In the genomic region with DNA sequence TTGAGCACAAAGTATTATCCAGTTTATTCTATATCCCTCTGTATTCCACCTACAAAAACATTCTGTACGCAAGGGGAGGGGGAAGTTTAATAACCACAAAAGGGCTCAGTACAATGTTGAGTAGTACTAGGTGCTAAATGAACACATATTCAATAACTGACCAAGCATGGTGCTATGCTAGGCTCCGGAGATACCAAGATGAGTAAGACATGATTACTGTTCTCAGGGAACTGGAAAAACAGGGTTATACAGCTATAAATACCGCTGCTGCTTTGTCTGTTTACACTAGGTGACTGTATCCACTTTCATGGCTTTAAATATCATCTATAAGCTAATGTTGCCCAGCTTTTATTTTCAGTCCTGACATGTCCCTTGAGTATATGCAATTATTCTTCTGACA, we compare ENCODE assay signal across 14 cellular contexts.
DNase-seq lines count a peak whose midpoint lies in the region; ATAC-seq, FAIRE-seq and TF ChIP-seq lines count a peak whose summit lies in the region.
"Had no signal": no experiment of that assay in that cellular context is flagged by ENCODE, and none has a peak within 500 bp of the region (broad histone marks: within the 10 kb centered on the region; RNA-seq: fewer than 3 reads in every experiment).

No MANE protein-coding gene starts in this region.

- no peak for TF ChIP-seq POLR2A in prostate gland (IDR thresholded peaks at IDR 0.05)

- no peak overlapping the region for H3K4me3 Mint-ChIP-seq in activated T-helper 1 cell treated with anti-CD3 and anti-CD28 coated beads, Interleukin-12 subunit alpha, Interleukin-12 subunit beta, Interleukin-2, Interleukin-4 antibody, amounts not matched to agents 30 ng/mL and 10 ng/mL and 1 ng/mL, durations not matched to agents 14 hours and 24 hours and 36 hours
- H3K4me3 Mint-ChIP-seq: activated CD4-positive, alpha-beta memory T cell treated with anti-CD3 and anti-CD28 coated beads for 36 hours had no signal

- 39% methylated on average over 3 of the region's 3 CpGs for WGBS in prostate gland

- H3K4me3 ChIP-seq in bronchial epithelial cell (ENCODE audit: low read depth, low read length) (no peak overlapping the region), prostate gland (no peak overlapping the region)
- H3K4me3 ChIP-seq: adrenal gland, HAP-1 had no signal

- intact Hi-C loops in prostate gland (cut with DNase I) = no loop called here
- intact Hi-C loops in activated T-helper 1 cell treated with anti-CD3 and anti-CD28 coated beads, Interleukin-12 subunit alpha, Interleukin-12 subunit beta, Interleukin-2, Interleukin-4 antibody, amounts not matched to agents 30 ng/mL and 10 ng/mL and 1 ng/mL, durations not matched to agents 14 hours and 24 hours and 36 hours (cut with micrococcal nuclease) = no loop called here

- no peak overlapping the region for H3K27ac Mint-ChIP-seq in activated T-helper 1 cell treated with anti-CD3 and anti-CD28 coated beads, Interleukin-12 subunit alpha, Interleukin-12 subunit beta, Interleukin-2, Interleukin-4 antibody, amounts not matched to agents 30 ng/mL and 10 ng/mL and 1 ng/mL, durations not matched to agents 14 hours and 24 hours and 36 hours
- H3K27ac Mint-ChIP-seq: activated CD4-positive, alpha-beta memory T cell treated with anti-CD3 and anti-CD28 coated beads for 36 hours had no signal

- no peaks in the 10 kb centered on the region for H3K9me3 ChIP-seq in prostate gland
- H3K9me3 ChIP-seq: adrenal gland, HAP-1 had no signal

- no peaks in the 10 kb centered on the region for H3K27me3 Mint-ChIP-seq in activated T-helper 1 cell treated with anti-CD3 and anti-CD28 coated beads, Interleukin-12 subunit alpha, Interleukin-12 subunit beta, Interleukin-2, Interleukin-4 antibody, amounts not matched to agents 30 ng/mL and 10 ng/mL and 1 ng/mL, durations not matched to agents 14 hours and 24 hours and 36 hours (ENCODE audit: insufficient read depth)
- H3K27me3 Mint-ChIP-seq: activated CD4-positive, alpha-beta memory T cell treated with anti-CD3 and anti-CD28 coated beads for 36 hours had no signal

- TF ChIP-seq CTCF in GM13976 (IDR thresholded peaks at IDR 0.05; ENCODE audit: borderline replicate concordance, control extremely low read depth, extremely low read depth, insufficient read depth, missing control alignments) (no peak), bronchial epithelial cell (IDR thresholded peaks at IDR 0.05; ENCODE audit: insufficient read depth, low read length, severe bottlenecking) (no peak), prostate gland (IDR thresholded peaks at IDR 0.05) (no peak)

- ATAC-seq in GM18868 (IDR thresholded peaks at IDR 0.05; ENCODE audit: unreplicated experiment) = no peak
- ATAC-seq: left cardiac atrium had no signal

- H3K9me3 Mint-ChIP-seq in activated T-helper 1 cell treated with anti-CD3 and anti-CD28 coated beads, Interleukin-12 subunit alpha, Interleukin-12 subunit beta, Interleukin-2, Interleukin-4 antibody, amounts not matched to agents 30 ng/mL and 10 ng/mL and 1 ng/mL, durations not matched to agents 14 hours and 24 hours and 36 hours = no peaks in the 10 kb centered on the region
- H3K9me3 Mint-ChIP-seq: activated CD4-positive, alpha-beta memory T cell treated with anti-CD3 and anti-CD28 coated beads for 36 hours had no signal

- H3K4me1 ChIP-seq in prostate gland (replicated peaks) = peaks cover 4% of the 10 kb centered on the region
- H3K4me1 ChIP-seq: adrenal gland, HAP-1, parathyroid adenoma had no signal

- H3K4me1 Mint-ChIP-seq in activated T-helper 1 cell treated with anti-CD3 and anti-CD28 coated beads, Interleukin-12 subunit alpha, Interleukin-12 subunit beta, Interleukin-2, Interleukin-4 antibody, amounts not matched to agents 30 ng/mL and 10 ng/mL and 1 ng/mL, durations not matched to agents 14 hours and 24 hours and 36 hours (ENCODE audit: low read depth) = no peaks in the 10 kb centered on the region

- in situ Hi-C loops in GM13976 (cut with MboI; ENCODE audit: low sequenced_read_pairs, unreplicated experiment) = no loop called here

- FAIRE-seq in bronchial epithelial cell (lab: Jason Lieb, UNC) = no peak

- H3K27ac ChIP-seq in prostate gland (peak overlapping the region; percentile 71 to 79), caudate nucleus (ENCODE audit: low read depth, low read length) (no peak overlapping the region)
- H3K27ac ChIP-seq: adrenal gland, parathyroid adenoma had no signal

- peaks cover 17% of the 10 kb centered on the region for H3K36me3 Mint-ChIP-seq in activated T-helper 1 cell treated with anti-CD3 and anti-CD28 coated beads, Interleukin-12 subunit alpha, Interleukin-12 subunit beta, Interleukin-2, Interleukin-4 antibody, amounts not matched to agents 30 ng/mL and 10 ng/mL and 1 ng/mL, durations not matched to agents 14 hours and 24 hours and 36 hours (ENCODE audit: low read depth)

- peak; percentile 29 for DNase-seq in GM13976 (ENCODE audit: low spot score)
- peak; percentile 50 for DNase-seq in NCI-H1417 treated with DMSO at 0.1 percent for 48 hours (lab: John Stamatoyannopoulos, UW)
- peak; percentile 98 for DNase-seq in bronchial epithelial cell (ENCODE audit: low read depth)
- DNase-seq in prostate gland (ENCODE audit: low spot score) = peak; percentile 56
- no peak for DNase-seq in KG1 (lab: John Stamatoyannopoulos, UW)
- no peak for DNase-seq in caudate nucleus (lab: John Stamatoyannopoulos, UW)
- no peak for DNase-seq in activated T-helper 1 cell treated with anti-CD3 and anti-CD28 coated beads, Interleukin-12 subunit alpha, Interleukin-12 subunit beta, Interleukin-2, Interleukin-4 antibody, amounts not matched to agents 30 ng/mL and 10 ng/mL and 1 ng/mL, durations not matched to agents 14 hours and 24 hours and 36 hours (ENCODE audit: low spot score)
- DNase-seq: activated CD4-positive, alpha-beta memory T cell treated with anti-CD3 and anti-CD28 coated beads for 36 hours; adrenal gland; left cardiac atrium; NCI-H1694 treated with DMSO at 0.1 percent for 48 hours had no signal

- H3K36me3 ChIP-seq in bronchial epithelial cell (ENCODE audit: control insufficient read depth, insufficient read depth, low read length) (no peaks in the 10 kb centered on the region), prostate gland (no peaks in the 10 kb centered on the region)
- H3K36me3 ChIP-seq: HAP-1 had no signal

- H3K27me3 ChIP-seq in bronchial epithelial cell (ENCODE audit: control insufficient read depth, insufficient read depth, low read length) (no peaks in the 10 kb centered on the region), prostate gland (replicated peaks; ENCODE audit: insufficient read depth) (no peaks in the 10 kb centered on the region)
- H3K27me3 ChIP-seq: adrenal gland had no signal

Comparison
In these comparisons a context has a peak if more than half of its experiments do, and no peak if none do; other contexts are left out.
1. DNase-seq: peak in GM13976 (single experiment), NCI-H1417 treated with DMSO at 0.1 percent for 48 hours (single experiment), bronchial epithelial cell (single experiment) and prostate gland (single experiment); none in KG1 (single experiment), caudate nucleus (0 of 61) and activated T-helper 1 cell treated with anti-CD3 and anti-CD28 coated beads, Interleukin-12 subunit alpha, Interleukin-12 subunit beta, Interleukin-2, Interleukin-4 antibody, amounts not matched to agents 30 ng/mL and 10 ng/mL and 1 ng/mL, durations not matched to agents 14 hours and 24 hours and 36 hours (single experiment).